8 cellular contexts compared by ENCODE assay signal in genomic region chr5:134437340-134438267, GRCh38. TPM values are rescaled to one million over a fixed set of nuclear protein-coding genes. Genes with fewer than 3 reads are reported as not detected.
DNase-seq lines count a peak whose midpoint lies in the region; ATAC-seq and TF ChIP-seq lines count a peak whose summit lies in the region.

No MANE protein-coding gene starts in this region.

- H3K4me3 Mint-ChIP-seq in activated CD4-positive, alpha-beta T cell treated with anti-CD3 and anti-CD28 coated beads, Interleukin-2, amount 10 ng/mL, durations not matched to agents 7 days and 5 days, result no peak overlapping the region
- H3K4me3 Mint-ChIP-seq in activated T-cell treated with anti-CD3 and anti-CD28 coated beads, Interleukin-2, amount 50 U/mL, for 4 hours, result no peak overlapping the region
- no peak overlapping the region for H3K4me3 Mint-ChIP-seq in neural progenitor cell

- no peaks in the 10 kb centered on the region for H3K36me3 Mint-ChIP-seq in activated CD4-positive, alpha-beta T cell treated with anti-CD3 and anti-CD28 coated beads, Interleukin-2, amount 10 ng/mL, durations not matched to agents 7 days and 5 days (ENCODE audit: low read depth)
- H3K36me3 Mint-ChIP-seq in activated T-cell treated with anti-CD3 and anti-CD28 coated beads, Interleukin-2, amount 50 U/mL, for 4 hours (ENCODE audit: insufficient read depth), result no peaks in the 10 kb centered on the region
- H3K36me3 Mint-ChIP-seq in neural progenitor cell, result no peaks in the 10 kb centered on the region

- no peaks in the 10 kb centered on the region for H3K27me3 ChIP-seq in right atrium auricular region
- no peaks in the 10 kb centered on the region for H3K27me3 ChIP-seq in thyroid gland
- no peaks in the 10 kb centered on the region for H3K27me3 ChIP-seq in neural progenitor cell

- no peaks in the 10 kb centered on the region for H3K9me3 Mint-ChIP-seq in activated CD4-positive, alpha-beta T cell treated with anti-CD3 and anti-CD28 coated beads, Interleukin-2, amount 10 ng/mL, durations not matched to agents 7 days and 5 days
- no peaks in the 10 kb centered on the region for H3K9me3 Mint-ChIP-seq in activated T-cell treated with anti-CD3 and anti-CD28 coated beads, Interleukin-2, amount 50 U/mL, for 4 hours
- H3K9me3 Mint-ChIP-seq in neural progenitor cell, result no peaks in the 10 kb centered on the region

- H3K27ac ChIP-seq in VCaP (peak overlapping the region; percentile 68), right atrium auricular region (peak overlapping the region; percentile 84 to 94), thyroid gland (peak overlapping the region; percentile 91 to 96 (median 92)), neural progenitor cell (no peak overlapping the region)

- H3K9ac ChIP-seq in neural progenitor cell, result no peak overlapping the region

- POLR2A ChIA-PET in activated CD4-positive, alpha-beta T cell treated with anti-CD3 and anti-CD28 coated beads, Interleukin-2, amount 10 ng/mL, durations not matched to agents 7 days and 5 days (lab: Charles Lee), result interaction anchor here (0.6 to 1.2 kb wide), 2 partner anchors 10 to 87 kb away, joined by 3 to 6 read pairs; no protein-coding TSS in a partner anchor

- H3F3A ChIP-seq in neural progenitor cell (ENCODE audit: low read depth), result no peaks in the 10 kb centered on the region

- no peak for ATAC-seq in activated T-cell treated with anti-CD3 and anti-CD28 coated beads, Interleukin-2, amount 50 U/mL, for 4 hours

- H3K4me3 ChIP-seq in right atrium auricular region, result no peak overlapping the region
- H3K4me3 ChIP-seq in thyroid gland (replicated peaks in 1 of 3), result no peak overlapping the region
- H3K4me3 ChIP-seq in neural progenitor cell, result no peak overlapping the region

- peak overlapping the region; percentile 68 for H3K27ac Mint-ChIP-seq in activated CD4-positive, alpha-beta T cell treated with anti-CD3 and anti-CD28 coated beads, Interleukin-2, amount 10 ng/mL, durations not matched to agents 7 days and 5 days
- H3K27ac Mint-ChIP-seq in neural progenitor cell, result no peak overlapping the region

- no peak for TF ChIP-seq CTCF in VCaP (conservative IDR thresholded peaks at IDR 0.05)
- no peak for TF ChIP-seq CTCF in right atrium auricular region (IDR thresholded peaks at IDR 0.05)
- no peak for TF ChIP-seq CTCF in thyroid gland (IDR thresholded peaks at IDR 0.05)
- no peak for TF ChIP-seq CTCF in neural progenitor cell (IDR thresholded peaks at IDR 0.05)

- CTCF ChIA-PET in activated CD4-positive, alpha-beta T cell treated with anti-CD3 and anti-CD28 coated beads, Interleukin-2, amount 10 ng/mL, durations not matched to agents 7 days and 5 days (lab: Charles Lee), result interaction anchor here (0.7 to 1.3 kb wide), 3 partner anchors 20 to 90 kb away, joined by 3 to 5 read pairs (median 3); partner anchors contain the start of gene CDKN2AIPNL

- no peak overlapping the region for H3K4me2 ChIP-seq in neural progenitor cell

- H3K79me2 ChIP-seq in neural progenitor cell (ENCODE audit: low read depth), result no peaks in the 10 kb centered on the region

- no peak for DNase-seq in activated CD4-positive, alpha-beta T cell treated with anti-CD3 and anti-CD28 coated beads, Interleukin-2, amount 10 ng/mL, durations not matched to agents 7 days and 5 days
- no peak for DNase-seq in activated CD4-positive, alpha-beta T cell treated with anti-CD3 and anti-CD28 coated beads for 48 hours
- DNase-seq in right atrium auricular region (ENCODE audit: low spot score), result no peak
- DNase-seq in thyroid gland, result no peak
- DNase-seq in activated T-cell treated with anti-CD3 and anti-CD28 coated beads, Interleukin-2, amount 50 U/mL, for 4 hours, result no peak
- no peak for DNase-seq in NCI-H526 treated with DMSO at 0.1 percent for 48 hours (lab: John Stamatoyannopoulos, UW)
- no peak for DNase-seq in neural progenitor cell (ENCODE audit: low spot score)

- peaks cover 22% of the 10 kb centered on the region for H3K4me1 Mint-ChIP-seq in activated CD4-positive, alpha-beta T cell treated with anti-CD3 and anti-CD28 coated beads, Interleukin-2, amount 10 ng/mL, durations not matched to agents 7 days and 5 days
- H3K4me1 Mint-ChIP-seq in activated T-cell treated with anti-CD3 and anti-CD28 coated beads, Interleukin-2, amount 50 U/mL, for 4 hours (ENCODE audit: low read depth), result peaks cover 16% of the 10 kb centered on the region
- H3K4me1 Mint-ChIP-seq in neural progenitor cell, result peaks cover 5% of the 10 kb centered on the region

- H2AFZ ChIP-seq in neural progenitor cell (replicated peaks), result no peak overlapping the region

- no peak for TF ChIP-seq POLR2A in thyroid gland (IDR thresholded peaks at IDR 0.05)

- no peaks in the 10 kb centered on the region for H3K36me3 ChIP-seq in right atrium auricular region
- H3K36me3 ChIP-seq in thyroid gland, result no peaks in the 10 kb centered on the region
- H3K36me3 ChIP-seq in neural progenitor cell, result no peaks in the 10 kb centered on the region

- no peaks in the 10 kb centered on the region for H4K20me1 ChIP-seq in neural progenitor cell (ENCODE audit: low read depth)

- no peaks in the 10 kb centered on the region for H3K9me3 ChIP-seq in right atrium auricular region
- no peaks in the 10 kb centered on the region for H3K9me3 ChIP-seq in thyroid gland
- no peaks in the 10 kb centered on the region for H3K9me3 ChIP-seq in neural progenitor cell (ENCODE audit: low read depth)

- 88 to 89% methylated on average over 6 to 8 of the region's 9 CpGs for WGBS in thyroid gland, 2 donors

- H3K4me1 ChIP-seq in right atrium auricular region (peaks cover 0 to 44% of the 10 kb centered on the region in 2 donors), thyroid gland (peaks cover 45 to 53% of the 10 kb centered on the region in 2 donors), neural progenitor cell (no peaks in the 10 kb centered on the region)

- H3K27me3 Mint-ChIP-seq in activated CD4-positive, alpha-beta T cell treated with anti-CD3 and anti-CD28 coated beads, Interleukin-2, amount 10 ng/mL, durations not matched to agents 7 days and 5 days, result no peaks in the 10 kb centered on the region
- H3K27me3 Mint-ChIP-seq in activated T-cell treated with anti-CD3 and anti-CD28 coated beads, Interleukin-2, amount 50 U/mL, for 4 hours (ENCODE audit: low read depth), result no peaks in the 10 kb centered on the region
- H3K27me3 Mint-ChIP-seq in neural progenitor cell (ENCODE audit: insufficient read depth, low read depth), result peaks cover 6% of the 10 kb centered on the region

- intact Hi-C loops in thyroid gland (cut with DNase I), result no loop called here

RNA-seq across cellular contexts. Expression of gene CDKN2AIPNL, which starts 25.9 kb away (rescaled TPM):
- total RNA-seq in activated CD4-positive, alpha-beta T cell treated with anti-CD3 and anti-CD28 coated beads, Interleukin-2, amount 10 ng/mL, durations not matched to agents 7 days and 5 days, result 10 to 100 TPM; 24.1 to 27.6 TPM
- 10 to 100 TPM; 28.2 to 32.8 TPM for total RNA-seq in right atrium auricular region
- 10 to 100 TPM; 27.9 to 42.3 (median 34.8) TPM for total RNA-seq in thyroid gland
- 10 to 100 TPM; 44.0 to 44.4 (median 44.0) TPM for total RNA-seq in activated T-cell treated with anti-CD3 and anti-CD28 coated beads, Interleukin-2, amount 50 U/mL, for 4 hours
- total RNA-seq in neural progenitor cell (ENCODE audit: low replicate concordance), result 61.7 and 78.9 TPM in 2 replicates
